Comparison of ENCODE assay signal across 28 cellular contexts in the genomic region with DNA sequence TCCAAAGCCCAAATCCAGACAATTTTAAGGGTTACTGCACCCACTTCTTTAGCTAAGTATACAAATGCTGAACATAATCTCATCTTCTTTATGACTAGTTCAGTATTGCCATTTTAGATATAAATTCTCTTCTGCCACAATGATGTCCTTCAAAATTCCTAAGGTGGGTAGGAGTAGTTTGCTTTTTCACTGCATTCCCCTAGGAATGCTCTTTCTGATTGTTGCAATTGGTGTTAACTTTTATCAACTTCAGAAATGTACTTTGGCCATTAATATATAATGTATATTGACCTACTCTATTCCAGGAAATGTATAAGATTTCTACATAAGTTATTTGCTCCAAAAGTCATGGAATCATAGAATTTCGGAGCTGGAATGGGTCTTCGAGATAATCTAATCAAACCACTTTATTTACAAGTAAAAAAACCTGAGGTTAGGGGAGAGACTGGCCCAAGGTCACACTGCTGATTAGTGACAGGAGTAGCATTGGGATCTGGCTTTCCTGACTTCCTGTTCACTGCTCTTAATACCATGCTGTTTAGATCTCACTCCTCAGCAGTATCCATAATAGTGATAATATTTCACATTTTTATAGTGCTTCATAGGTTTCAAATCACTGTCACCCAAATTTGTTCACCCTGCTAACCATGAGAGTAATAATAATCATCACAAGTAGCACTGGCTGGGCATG. TPM values are rescaled to one million over a fixed set of nuclear protein-coding genes. Genes with fewer than 3 reads are reported as not detected.
"Had no signal": no experiment of that assay in that cellular context is flagged by ENCODE, and none has a peak within 500 bp of the region (broad histone marks: within the 10 kb centered on the region; RNA-seq: fewer than 3 reads in every experiment).

No MANE protein-coding gene starts in this region.

- FAIRE-seq: astrocyte, TTC549 had no signal

- H3K36me3 ChIP-seq: adrenal gland, breast epithelium had no signal

- H3K27me3 ChIP-seq: adrenal gland, body of pancreas, breast epithelium had no signal

- H3K27me3 Mint-ChIP-seq: activated CD4-positive, alpha-beta T cell treated with anti-CD3 and anti-CD28 coated beads, Interleukin-2, amount 10 ng/mL, durations not matched to agents 24 days and 14 days had no signal

- H3K4me3 Mint-ChIP-seq: activated CD4-positive, alpha-beta T cell treated with anti-CD3 and anti-CD28 coated beads, Interleukin-2, amount 10 ng/mL, durations not matched to agents 24 days and 14 days; activated CD8-positive, alpha-beta T cell treated with anti-CD3 and anti-CD28 coated beads, Interleukin-2, amount 10 ng/mL, durations not matched to agents 7 days and 5 days; activated naive CD4-positive, alpha-beta T cell treated with anti-CD3 and anti-CD28 coated beads for 36 hours; activated T-cell treated with anti-CD3 and anti-CD28 coated beads, Interleukin-2, amount 50 U/mL, for 4 hours; activated T-helper 1 cell treated with anti-CD3 and anti-CD28 coated beads, Interleukin-12 subunit alpha, Interleukin-12 subunit beta, Interleukin-2, Interleukin-4 antibody, amounts not matched to agents 30 ng/mL and 10 ng/mL and 1 ng/mL, durations not matched to agents 14 hours and 24 hours and 36 hours; T-helper 1 cell treated with Interleukin-12 subunit alpha and Interleukin-12 subunit beta and Interleukin-4 antibody, amounts not matched to agents 30 μg/mL and 1 μg/mL, for 36 hours; T-helper 2 cell treated with Interferon-gamma antibody and Interleukin-4, amounts not matched to agents 5 μg/mL and 100 μg/mL, for 36 hours had no signal

- H3K36me3 Mint-ChIP-seq: activated naive CD4-positive, alpha-beta T cell treated with anti-CD3 and anti-CD28 coated beads, Interleukin-2, amount 50 U/mL, for 72 hours had no signal

- H3K4me3 ChIP-seq: adrenal gland, body of pancreas, breast epithelium, PC-9 had no signal

- H3K4me1 Mint-ChIP-seq: activated CD4-positive, alpha-beta T cell treated with anti-CD3 and anti-CD28 coated beads, Interleukin-2, amount 10 ng/mL, durations not matched to agents 24 days and 14 days had no signal

- H3K27ac Mint-ChIP-seq: activated CD4-positive, alpha-beta T cell treated with anti-CD3 and anti-CD28 coated beads, Interleukin-2, amount 10 ng/mL, durations not matched to agents 24 days and 14 days; activated CD8-positive, alpha-beta T cell treated with anti-CD3 and anti-CD28 coated beads, Interleukin-2, amount 10 ng/mL, durations not matched to agents 7 days and 5 days; activated naive CD4-positive, alpha-beta T cell treated with anti-CD3 and anti-CD28 coated beads for 36 hours; activated naive CD4-positive, alpha-beta T cell treated with anti-CD3 and anti-CD28 coated beads, Interleukin-2, amount 50 U/mL, for 72 hours; activated T-helper 1 cell treated with anti-CD3 and anti-CD28 coated beads, Interleukin-12 subunit alpha, Interleukin-12 subunit beta, Interleukin-2, Interleukin-4 antibody, amounts not matched to agents 30 ng/mL and 10 ng/mL and 1 ng/mL, durations not matched to agents 14 hours and 24 hours and 36 hours; T-helper 1 cell treated with Interleukin-12 subunit alpha and Interleukin-12 subunit beta and Interleukin-4 antibody, amounts not matched to agents 30 μg/mL and 1 μg/mL, for 36 hours; T-helper 2 cell treated with Interferon-gamma antibody and Interleukin-4, amounts not matched to agents 5 μg/mL and 100 μg/mL, for 36 hours had no signal

- H3K27ac ChIP-seq: adrenal gland, body of pancreas, breast epithelium, PC-9, RWPE1 had no signal

- H3K9me3 ChIP-seq: adrenal gland, body of pancreas, breast epithelium had no signal

- H3K9me3 Mint-ChIP-seq: activated CD4-positive, alpha-beta T cell treated with anti-CD3 and anti-CD28 coated beads, Interleukin-2, amount 10 ng/mL, durations not matched to agents 24 days and 14 days; activated naive CD4-positive, alpha-beta T cell treated with anti-CD3 and anti-CD28 coated beads for 36 hours; activated T-cell treated with anti-CD3 and anti-CD28 coated beads, Interleukin-2, amount 50 U/mL, for 4 hours; activated T-helper 1 cell treated with anti-CD3 and anti-CD28 coated beads, Interleukin-12 subunit alpha, Interleukin-12 subunit beta, Interleukin-2, Interleukin-4 antibody, amounts not matched to agents 30 ng/mL and 10 ng/mL and 1 ng/mL, durations not matched to agents 14 hours and 24 hours and 36 hours; T-helper 1 cell treated with Interleukin-12 subunit alpha and Interleukin-12 subunit beta and Interleukin-4 antibody, amounts not matched to agents 30 μg/mL and 1 μg/mL, for 36 hours; T-helper 2 cell treated with Interferon-gamma antibody and Interleukin-4, amounts not matched to agents 5 μg/mL and 100 μg/mL, for 36 hours had no signal

- DNase-seq: activated CD4-positive, alpha-beta T cell treated with anti-CD3 and anti-CD28 coated beads, Interleukin-2, amount 10 ng/mL, durations not matched to agents 24 days and 14 days; activated CD4-positive, alpha-beta T cell treated with anti-CD3 and anti-CD28 coated beads, Interleukin-2, amount 50 U/mL, for 4 hours; activated CD8-positive, alpha-beta T cell treated with anti-CD3 and anti-CD28 coated beads, Interleukin-2, amount 10 ng/mL, durations not matched to agents 7 days and 5 days; activated gamma-delta T cell treated with Interleukin-2 at 50 U/mL for 16 hours; activated naive CD4-positive, alpha-beta T cell treated with anti-CD3 and anti-CD28 coated beads for 36 hours; activated T-cell treated with anti-CD3 and anti-CD28 coated beads for 4 hours; activated T-cell treated with anti-CD3 and anti-CD28 coated beads, Interleukin-2, amount 50 U/mL, for 4 hours; adrenal gland; body of pancreas; Karpas-422; NCI-H1105 treated with DMSO at 0.1 percent for 48 hours; NCI-H1436 treated with DMSO at 0.1 percent for 48 hours; NCI-H2029; NCI-H510A; NCI-H526; NCI-H748 treated with DMSO at 0.1 percent for 48 hours; NK-92 treated with Interleukin-12 subunit alpha and Interleukin-12 subunit beta, amount 100 ng/mL, for 24 hours; PC-9; SIG-M5 had no signal

- H3K4me2 ChIP-seq: PC-9 had no signal

- ATAC-seq: activated CD8-positive, alpha-beta T cell treated with anti-CD3 and anti-CD28 coated beads, Interleukin-2, amount 10 ng/mL, durations not matched to agents 7 days and 5 days; activated naive CD4-positive, alpha-beta T cell treated with anti-CD3 and anti-CD28 coated beads, Interleukin-2, amount 50 U/mL, for 72 hours; activated T-cell treated with anti-CD3 and anti-CD28 coated beads, Interleukin-2, amount 50 U/mL, for 4 hours; body of pancreas; Right ventricle myocardium inferior had no signal

- H3K4me1 ChIP-seq: adrenal gland, breast epithelium had no signal

RNA-seq across cellular contexts. Expression of a gene that starts 46.4 kb away (rescaled TPM):
- total RNA-seq: activated CD4-positive, alpha-beta T cell treated with anti-CD3 and anti-CD28 coated beads, Interleukin-2, amount 10 ng/mL, durations not matched to agents 24 days and 14 days; activated CD8-positive, alpha-beta T cell treated with anti-CD3 and anti-CD28 coated beads, Interleukin-2, amount 10 ng/mL, durations not matched to agents 7 days and 5 days; activated naive CD4-positive, alpha-beta T cell treated with anti-CD3 and anti-CD28 coated beads for 36 hours; activated naive CD4-positive, alpha-beta T cell treated with anti-CD3 and anti-CD28 coated beads, Interleukin-2, amount 50 U/mL, for 72 hours; activated T-helper 1 cell treated with anti-CD3 and anti-CD28 coated beads, Interleukin-12 subunit alpha, Interleukin-12 subunit beta, Interleukin-2, Interleukin-4 antibody, amounts not matched to agents 30 ng/mL and 10 ng/mL and 1 ng/mL, durations not matched to agents 14 hours and 24 hours and 36 hours had no signal
